26 cellular contexts compared by ENCODE assay signal in genomic region chr5:63774939-63775338, GRCh38.
"Had no signal": no experiment of that assay in that cellular context is flagged by ENCODE, and none has a peak within 500 bp of the region (broad histone marks: within the 10 kb centered on the region; RNA-seq: fewer than 3 reads in every experiment).

No MANE protein-coding gene starts in this region.

- DNase-seq: activated CD4-positive, alpha-beta T cell treated with anti-CD3 and anti-CD28 coated beads for 36 hours; activated CD4-positive, CD25-positive, alpha-beta regulatory T cell; activated CD8-positive, alpha-beta memory T cell treated with anti-CD3 and anti-CD28 coated beads, Interleukin-2, amount 10 ng/mL, durations not matched to agents 7 days and 5 days; activated CD8-positive, alpha-beta T cell treated with anti-CD3 and anti-CD28 coated beads, Interleukin-2, amount 10 ng/mL, durations not matched to agents 7 days and 5 days; activated T-cell treated with anti-CD3 and anti-CD28 coated beads, Interleukin-2, amount 50 U/mL, for 48 hours; anterior cingulate cortex; endodermal cell; foreskin keratinocyte; heart left ventricle; hypothalamus; immature natural killer cell; kidney; left colon; naive thymus-derived CD4-positive, alpha-beta T cell; ovary; retina; stimulated activated CD4-positive, alpha-beta T cell treated with anti-CD3 and anti-CD28 coated beads, Interleukin-12 subunit alpha, Interleukin-12 subunit beta, amount 100 ng/mL, for 4 hours; stimulated activated CD4-positive, alpha-beta T cell treated with anti-CD3 and anti-CD28 coated beads, Interleukin-4, amount 100 ng/mL, for 1 hour; stomach; thyroid gland; upper lobe of left lung had no signal

- H3K27ac ChIP-seq: esophagus muscularis mucosa, foreskin keratinocyte, heart left ventricle, ovary, skin epidermis, stomach, thyroid gland, upper lobe of left lung, vagina had no signal

- H3K4me3 ChIP-seq: esophagus muscularis mucosa, heart left ventricle, ovary, skin epidermis, stomach, thyroid gland, upper lobe of left lung, vagina had no signal

- ATAC-seq: activated CD4-positive, alpha-beta T cell treated with anti-CD3 and anti-CD28 coated beads for 36 hours; activated CD8-positive, alpha-beta memory T cell treated with anti-CD3 and anti-CD28 coated beads, Interleukin-2, amount 10 ng/mL, durations not matched to agents 7 days and 5 days; activated CD8-positive, alpha-beta T cell treated with anti-CD3 and anti-CD28 coated beads, Interleukin-2, amount 10 ng/mL, durations not matched to agents 7 days and 5 days; activated naive CD4-positive, alpha-beta T cell treated with anti-CD3 and anti-CD28 coated beads, Interleukin-2, amount 50 U/mL, for 72 hours; foreskin keratinocyte; heart left ventricle; left colon; naive thymus-derived CD4-positive, alpha-beta T cell; sciatic nerve had no signal

- H3K27me3 ChIP-seq: esophagus muscularis mucosa, foreskin keratinocyte, heart left ventricle, ovary, stomach, thyroid gland, upper lobe of left lung, vagina had no signal

- H3K4me1 ChIP-seq: esophagus muscularis mucosa, foreskin keratinocyte, heart left ventricle, stomach, thyroid gland, upper lobe of left lung, vagina had no signal

- H3K36me3 ChIP-seq: esophagus muscularis mucosa, heart left ventricle, ovary, stomach, thyroid gland, upper lobe of left lung, vagina had no signal

- H3K9me3 ChIP-seq: esophagus muscularis mucosa, ovary, thyroid gland, upper lobe of left lung, vagina had no signal
